ENCODE assay signal across 7 cellular contexts in the genomic region with DNA sequence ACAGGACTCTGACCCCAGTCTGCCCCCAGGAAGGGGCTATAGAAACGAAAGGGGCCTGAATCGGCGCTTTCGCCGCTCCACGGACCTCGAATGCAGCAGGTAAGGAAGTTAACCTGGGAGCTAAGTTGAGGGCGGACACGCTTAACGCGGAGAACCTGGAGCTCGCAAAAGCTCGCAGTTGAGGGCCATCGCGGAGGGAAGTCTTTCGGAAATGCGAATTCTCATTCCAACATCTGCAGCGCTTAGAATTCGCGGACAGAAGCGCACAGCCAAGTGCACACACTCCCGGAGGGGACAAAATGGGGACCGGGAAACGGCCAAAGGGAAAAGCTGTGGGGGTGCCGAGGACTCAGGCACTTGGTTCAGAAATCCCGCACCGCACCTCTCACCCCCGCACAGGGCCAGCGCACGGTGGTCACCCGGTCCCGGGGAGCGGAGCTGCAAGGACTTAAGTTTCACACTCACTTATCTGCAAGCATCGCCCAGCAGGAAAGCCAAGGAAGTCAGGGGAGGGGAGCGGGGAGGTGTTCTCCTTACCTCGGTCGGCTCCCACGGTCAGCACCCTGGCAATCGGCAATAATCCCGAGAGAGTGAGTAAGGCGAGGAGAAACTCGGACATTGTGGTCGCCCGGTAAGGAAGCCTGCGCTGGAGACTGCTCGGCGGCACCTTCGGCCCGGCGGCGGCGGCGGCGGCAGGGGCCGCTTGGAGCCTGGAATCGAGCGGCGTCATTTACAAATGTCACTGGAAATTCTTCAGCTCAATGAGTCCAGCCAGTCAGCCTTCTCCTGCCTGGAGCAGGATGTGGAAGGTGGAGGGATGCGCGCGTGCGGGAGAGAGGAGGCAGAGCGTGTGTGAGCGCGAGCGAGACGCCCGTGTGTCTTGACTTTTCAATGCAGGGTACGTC. TPM values are rescaled to one million over a fixed set of nuclear protein-coding genes. Genes with fewer than 3 reads are reported as not detected.
DNase-seq lines count a peak whose midpoint lies in the region; ATAC-seq and TF ChIP-seq lines count a peak whose summit lies in the region.

No MANE protein-coding gene starts in this region.

- H2BK15ac ChIP-seq in mesenchymal stem cell (ENCODE audit: low read depth, poor library complexity, severe bottlenecking) = no peak overlapping the region

- H3K27me3 ChIP-seq in mesenchymal stem cell (ENCODE audit: control insufficient read depth in 1 of 2, insufficient read depth in 1 of 2, low read length in 2 of 2) = peaks cover 0 to 33% of the 10 kb centered on the region in 2 experiments
- H3K27me3 ChIP-seq in upper lobe of left lung = peaks cover 0 to 4% (median 0%) of the 10 kb centered on the region in 4 donors

- TF ChIP-seq EP300 in upper lobe of left lung (IDR thresholded peaks at IDR 0.05) = no peak

- DNase-seq in SHP77 treated with DMSO at 0.1 percent for 48 hours (lab: John Stamatoyannopoulos, UW) (peak; percentile 36), epithelial cell of prostate (ENCODE audit: low read depth, low spot score) (peak; percentile 12), mesenchymal stem cell (peak; percentile 81), upper lobe of left lung (peak; percentile 48 to 82)

- no peak for TF ChIP-seq POLR2A in upper lobe of left lung (IDR thresholded peaks at IDR 0.05)

- H3K4me3 ChIP-seq in mesenchymal stem cell (ENCODE audit: insufficient read depth in 1 of 2, low read depth in 1 of 2, low read length in 2 of 2) = peak overlapping the region; percentile 67 to 81
- peak overlapping the region; percentile 11 to 53 (median 46) for H3K4me3 ChIP-seq in upper lobe of left lung

- H3K4me2 ChIP-seq in mesenchymal stem cell (ENCODE audit: low read length, poor library complexity, severe bottlenecking) = peak overlapping the region; percentile 66

- no peak for TF ChIP-seq CTCF in upper lobe of left lung (IDR thresholded peaks at IDR 0.05)

- H2AFZ ChIP-seq in mesenchymal stem cell (ENCODE audit: low read depth, low read length) = peak overlapping the region; percentile 72

- ATAC-seq in GM18868 (IDR thresholded peaks at IDR 0.05; ENCODE audit: unreplicated experiment) (peak; percentile 39), HG02943 (IDR thresholded peaks at IDR 0.05; ENCODE audit: low read depth, unreplicated experiment) (peak; percentile 43), upper lobe of left lung (ENCODE audit: low FRiP score in 2 of 2) (peak; percentile 80 to 83), HG03280 (IDR thresholded peaks at IDR 0.05; ENCODE audit: unreplicated experiment) (no peak)

- H3K4me1 ChIP-seq in mesenchymal stem cell (ENCODE audit: control insufficient read depth, insufficient read depth, low read depth, low read length) = peaks cover 3% of the 10 kb centered on the region
- peaks cover 11 to 21% (median 13%) of the 10 kb centered on the region in 4 donors for H3K4me1 ChIP-seq in upper lobe of left lung

- peak overlapping the region; percentile 64 to 70 for H3K18ac ChIP-seq in mesenchymal stem cell (ENCODE audit: low read depth in 1 of 2, low read length in 2 of 2)

- H3K23ac ChIP-seq in mesenchymal stem cell (ENCODE audit: low read length in 2 of 2) = no peak overlapping the region

- peak overlapping the region; percentile 59 for H3K9ac ChIP-seq in mesenchymal stem cell (ENCODE audit: low read length)

- no peak overlapping the region for H2BK120ac ChIP-seq in mesenchymal stem cell (ENCODE audit: low read depth, low read length)

- peak overlapping the region; percentile 12 to 22 for H2BK12ac ChIP-seq in mesenchymal stem cell (ENCODE audit: low read length in 2 of 2)

- peak overlapping the region; percentile 56 for H4K8ac ChIP-seq in mesenchymal stem cell (ENCODE audit: low read length)

- H3K9me3 ChIP-seq in mesenchymal stem cell (ENCODE audit: control insufficient read depth, low read length) (no peaks in the 10 kb centered on the region), upper lobe of left lung (no peaks in the 10 kb centered on the region)

- H3K27ac ChIP-seq in epithelial cell of prostate = no peak overlapping the region
- H3K27ac ChIP-seq in mesenchymal stem cell (ENCODE audit: low read length, poor library complexity, severe bottlenecking) = no peak overlapping the region
- H3K27ac ChIP-seq in upper lobe of left lung = no peak overlapping the region

- H3K36me3 ChIP-seq in mesenchymal stem cell (ENCODE audit: control insufficient read depth in 1 of 2, insufficient read depth in 2 of 2, low read depth in 1 of 2, low read length in 2 of 2) = no peaks in the 10 kb centered on the region
- H3K36me3 ChIP-seq in upper lobe of left lung = no peaks in the 10 kb centered on the region

- peak overlapping the region in 1 of 2 experiments; percentile 76 for H3K14ac ChIP-seq in mesenchymal stem cell (ENCODE audit: low read length in 2 of 2)

- H2BK5ac ChIP-seq in mesenchymal stem cell (ENCODE audit: low read depth, low read length, poor library complexity, severe bottlenecking) = no peak overlapping the region

- H3K79me1 ChIP-seq in mesenchymal stem cell (replicated peaks; ENCODE audit: low read length, poor library complexity, severe bottlenecking) = peaks cover 1% of the 10 kb centered on the region

- no peak overlapping the region for H4K91ac ChIP-seq in mesenchymal stem cell (ENCODE audit: low read length)

- H2AK5ac ChIP-seq in mesenchymal stem cell (ENCODE audit: low read length, severe bottlenecking) = no peak overlapping the region

- under 1% methylated on average over 54 of the region's 69 CpGs for WGBS in mesenchymal stem cell
- 3 to 4% methylated on average over 36 to 69 of the region's 69 CpGs for WGBS in upper lobe of left lung, 2 donors

- peak overlapping the region in 1 of 2 experiments; percentile 6 for H3K4ac ChIP-seq in mesenchymal stem cell (ENCODE audit: low read depth in 1 of 2, low read length in 2 of 2)

RNA-seq across cellular contexts. Expression of a gene that starts 0.5 kb away (rescaled TPM):
- 0.65 TPM for polyA plus RNA-seq in mesenchymal stem cell (2013, experiment 1 of 2)
- 0.56 TPM for polyA plus RNA-seq in mesenchymal stem cell (2013, experiment 2 of 2)
- total RNA-seq in upper lobe of left lung = under 1 TPM; under 0.01 to 0.46 (median 0.11) TPM

Comparison
In these comparisons a context has a peak if more than half of its experiments do, and no peak if none do; other contexts are left out.
1. DNase-seq: peak in every context shown above with its lines; median percentile 81 in mesenchymal stem cell; 65 in upper lobe of left lung; 36 in SHP77 treated with DMSO at 0.1 percent for 48 hours; 12 in epithelial cell of prostate.